ENCODE assay signal across 24 cellular contexts in genomic region chr7:68718059-68718685, GRCh38.
"Had no signal": no experiment of that assay in that cellular context is flagged by ENCODE, and none has a peak within 500 bp of the region (broad histone marks: within the 10 kb centered on the region; RNA-seq: fewer than 3 reads in every experiment).

No MANE protein-coding gene starts in this region.

- H3K27ac ChIP-seq: breast epithelium, coronary artery, esophagus muscularis mucosa, gastrocnemius medialis, lower lobe of right lung, spleen, testis, uterus had no signal

- H3K36me3 Mint-ChIP-seq: activated naive CD8-positive, alpha-beta T cell; WTC11 had no signal

- H3K27me3 ChIP-seq: breast epithelium, esophagus muscularis mucosa, gastrocnemius medialis, spleen, testis, uterus had no signal

- ATAC-seq: activated T-cell treated with anti-CD3 and anti-CD28 coated beads, Interleukin-2, amount 50 U/mL, for 4 hours; gastrocnemius medialis; left colon; lower lobe of right lung; naive thymus-derived CD4-positive, alpha-beta T cell; WTC11 had no signal

- H3K27me3 Mint-ChIP-seq: activated naive CD8-positive, alpha-beta T cell; naive thymus-derived CD4-positive, alpha-beta T cell had no signal

- DNase-seq: activated CD8-positive, alpha-beta memory T cell treated with anti-CD3 and anti-CD28 coated beads for 24 hours; activated CD8-positive, alpha-beta memory T cell treated with anti-CD3 and anti-CD28 coated beads, Interleukin-2, amount 50 U/mL, for 4 hours; activated naive CD4-positive, alpha-beta T cell; activated T-cell treated with anti-CD3 and anti-CD28 coated beads, Interleukin-2, amount 50 U/mL, for 4 hours; gastrocnemius medialis; hippocampal formation; left colon; lower lobe of right lung; naive thymus-derived CD4-positive, alpha-beta T cell; retina; spleen; stimulated activated CD4-positive, alpha-beta T cell treated with anti-CD3 and anti-CD28 coated beads, Interleukin-4, amount 100 ng/mL, for 1 hour; stimulated activated naive CD4-positive, alpha-beta T cell; T1000; testis; trophoblast cell; uterus had no signal

- H3K4me1 ChIP-seq: breast epithelium, gastrocnemius medialis, lower lobe of right lung, spleen, testis, uterus had no signal

- H3K36me3 ChIP-seq: breast epithelium, esophagus muscularis mucosa, gastrocnemius medialis, lower lobe of right lung, spleen, uterus had no signal

- H3K4me3 Mint-ChIP-seq: activated naive CD8-positive, alpha-beta T cell; activated T-cell treated with anti-CD3 and anti-CD28 coated beads, Interleukin-2, amount 50 U/mL, for 4 hours; naive thymus-derived CD4-positive, alpha-beta T cell; WTC11 had no signal

- H3K9me3 ChIP-seq: breast epithelium, esophagus muscularis mucosa, gastrocnemius medialis, lower lobe of right lung, testis, uterus had no signal

- H3K9me3 Mint-ChIP-seq: WTC11 had no signal

- H3K4me3 ChIP-seq: breast epithelium, coronary artery, esophagus muscularis mucosa, gastrocnemius medialis, lower lobe of right lung, spleen, testis, uterus had no signal

- H3K4me1 Mint-ChIP-seq: naive thymus-derived CD4-positive, alpha-beta T cell had no signal

- H3K27ac Mint-ChIP-seq: activated naive CD8-positive, alpha-beta T cell; activated T-helper 2 cell treated with anti-CD3 and anti-CD28 coated beads, Interferon-gamma antibody, Interleukin-2, Interleukin-4, amounts not matched to agents 10 μg/mL and 5 μg/mL and 100 μg/mL, durations not matched to agents 14 hours and 24 hours and 36 hours; naive thymus-derived CD4-positive, alpha-beta T cell; progenitor cell of endocrine pancreas; WTC11 had no signal
